Comparison of ENCODE assay signal across 18 cellular contexts in the genomic region with DNA sequence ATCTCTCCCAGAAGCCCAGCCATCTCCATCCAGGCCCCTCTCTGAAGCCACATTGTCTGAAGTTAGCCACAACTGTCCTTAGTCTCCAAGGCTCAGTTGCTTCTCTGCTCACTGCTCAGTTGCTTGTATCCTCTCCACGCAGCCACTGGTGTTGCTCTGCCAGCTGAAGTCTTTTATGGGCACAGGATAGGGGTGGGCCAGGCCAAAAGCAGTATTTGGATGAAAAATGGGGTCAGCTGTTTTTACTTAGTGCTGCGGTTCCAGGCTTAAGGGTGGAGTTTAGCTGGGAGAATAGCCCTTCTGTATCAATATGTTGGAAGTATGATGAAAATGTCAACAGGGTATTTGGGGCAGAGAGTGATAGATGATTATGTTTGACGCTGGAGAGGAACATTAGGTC.
"Had no signal": no experiment of that assay in that cellular context is flagged by ENCODE, and none has a peak within 500 bp of the region (broad histone marks: within the 10 kb centered on the region; RNA-seq: fewer than 3 reads in every experiment).

No MANE protein-coding gene starts in this region.

- H3K36me3 ChIP-seq: gastroesophageal sphincter, neutrophil, right atrium auricular region, sigmoid colon had no signal

- H3K27ac Mint-ChIP-seq: endodermal cell; naive thymus-derived CD4-positive, alpha-beta T cell had no signal

- FAIRE-seq: endothelial cell of umbilical vein had no signal

- H3K9me3 ChIP-seq: gastroesophageal sphincter, neutrophil, right atrium auricular region, sigmoid colon had no signal

- H3K27me3 ChIP-seq: gastroesophageal sphincter, neutrophil, right atrium auricular region, sigmoid colon had no signal

- ATAC-seq: gastroesophageal sphincter; naive thymus-derived CD4-positive, alpha-beta T cell had no signal

- H3K36me3 Mint-ChIP-seq: naive thymus-derived CD4-positive, alpha-beta T cell had no signal

- H3K27ac ChIP-seq: coronary artery, neutrophil, sigmoid colon had no signal

- H3K4me3 Mint-ChIP-seq: endodermal cell; naive thymus-derived CD4-positive, alpha-beta T cell had no signal

- H3K4me3 ChIP-seq: coronary artery, gastroesophageal sphincter, right atrium auricular region, sigmoid colon, skin epidermis had no signal

- DNase-seq: effector CD4-positive, alpha-beta T cell; endodermal cell; erythroblast; hippocampal formation; kidney glomerular epithelial cell; mammary epithelial cell; naive thymus-derived CD4-positive, alpha-beta T cell; sigmoid colon; stimulated activated CD4-positive, alpha-beta T cell treated with anti-CD3 and anti-CD28 coated beads, Interleukin-2, amount 100 ng/mL, for 24 hours; stimulated activated CD4-positive, alpha-beta T cell treated with anti-CD3 and anti-CD28 coated beads, Interleukin-4, amount 100 ng/mL, for 4 hours; stimulated activated naive CD4-positive, alpha-beta T cell treated with Interleukin-2 at 50 U/mL for 16 hours; trophoblast cell had no signal

- H3K9me3 Mint-ChIP-seq: endodermal cell had no signal
